In genomic region chr2:234955091-234955511, GRCh38 we compare ENCODE assay signal across 12 cellular contexts. TPM values are rescaled to one million over a fixed set of nuclear protein-coding genes. Genes with fewer than 3 reads are reported as not detected.
DNase-seq lines count a peak whose midpoint lies in the region; ATAC-seq and TF ChIP-seq lines count a peak whose summit lies in the region.
"Had no signal": no experiment of that assay in that cellular context is flagged by ENCODE, and none has a peak within 500 bp of the region (broad histone marks: within the 10 kb centered on the region; RNA-seq: fewer than 3 reads in every experiment).

No MANE protein-coding gene starts in this region.

- WGBS in neuronal stem cell (ENCODE audit: extremely low coverage in 2 of 2, insufficient read length in 2 of 2, insufficient replicate concordance in 1 of 2), 2 donors = no CpG with 5 or more reads among the region's 13 CpGs

- no peak overlapping the region for H3K4ac ChIP-seq in neuronal stem cell (ENCODE audit: low read length)

- in situ Hi-C loops in SK-MEL-5 (cut with HindIII; ENCODE audit: low pct_unique_long_range_greater_than_20kb, low sequenced_read_pairs) = no loop called here

- peaks cover 0 to 26% of the 10 kb centered on the region in 2 donors for H3K36me3 ChIP-seq in neuronal stem cell (replicated peaks in 1 of 2; ENCODE audit: control insufficient read depth in 2 of 2, insufficient read depth in 2 of 2, low read length in 2 of 2)
- H3K36me3 ChIP-seq: neutrophil had no signal

- H3K27me3 ChIP-seq in neuronal stem cell (ENCODE audit: control insufficient read depth in 3 of 3, insufficient read depth in 3 of 3, low read depth in 1 of 3, low read length in 3 of 3) = no peaks in the 10 kb centered on the region

- H3K27ac ChIP-seq in neuronal stem cell (replicated peaks; ENCODE audit: low read length) = peak overlapping the region; percentile 25
- H3K27ac ChIP-seq: neutrophil had no signal

- no peak overlapping the region for H2BK12ac ChIP-seq in neuronal stem cell (ENCODE audit: low read length)

- H3K18ac ChIP-seq in neuronal stem cell (ENCODE audit: low read length) = peak overlapping the region; percentile 36

- H4K8ac ChIP-seq in neuronal stem cell (ENCODE audit: low read depth, low read length) = no peak overlapping the region

- TF ChIP-seq CTCF in AG10803 (conservative IDR thresholded peaks at IDR 0.05; ENCODE audit: low read length) = no peak

- no peak overlapping the region for H2BK5ac ChIP-seq in neuronal stem cell (ENCODE audit: low read length)

- peak overlapping the region; percentile 22 for H3K4me2 ChIP-seq in neuronal stem cell (ENCODE audit: insufficient read depth, low read length, poor library complexity, severe bottlenecking)

- H3K9ac ChIP-seq in neuronal stem cell (ENCODE audit: low read depth, low read length, poor library complexity) = no peak overlapping the region

- H3K4me3 ChIP-seq in AG10803 (ENCODE audit: low read length) = peak overlapping the region; percentile 76
- H3K4me3 ChIP-seq in neuronal stem cell (ENCODE audit: low read length in 2 of 2) = no peak overlapping the region

- H3K4me1 ChIP-seq in neuronal stem cell (ENCODE audit: control insufficient read depth in 2 of 2, insufficient read depth in 1 of 2, low read depth in 1 of 2, low read length in 2 of 2) = peaks cover 27 to 41% of the 10 kb centered on the region in 2 donors

- H2AFZ ChIP-seq in neuronal stem cell (ENCODE audit: low read length) = no peak overlapping the region

- no peak overlapping the region for H3K23ac ChIP-seq in neuronal stem cell (ENCODE audit: low read depth, low read length, poor library complexity)

- no peak overlapping the region for H2BK120ac ChIP-seq in neuronal stem cell (ENCODE audit: low read depth, low read length)

- peaks cover 0 to 20% of the 10 kb centered on the region in 2 donors for H3K9me3 ChIP-seq in neuronal stem cell (replicated peaks in 1 of 2; ENCODE audit: control insufficient read depth in 2 of 2, insufficient read depth in 1 of 2, low read depth in 1 of 2, low read length in 2 of 2)
- H3K9me3 ChIP-seq: neutrophil had no signal

- no peak overlapping the region for H2BK15ac ChIP-seq in neuronal stem cell (ENCODE audit: low read length)

- peaks cover 2% of the 10 kb centered on the region for H3K79me1 ChIP-seq in neuronal stem cell (ENCODE audit: low read depth, low read length)

- no peak overlapping the region for H2AK5ac ChIP-seq in neuronal stem cell (ENCODE audit: low read depth, low read length)

- DNase-seq in AG10803 (ENCODE audit: low read depth) (no peak), SK-MEL-5 (ENCODE audit: low read depth, low spot score) (peak; percentile 93), globus pallidus (ENCODE audit: low spot score) (peak; percentile 60), neuronal stem cell (ENCODE audit: low spot score) (no peak), T1000 (lab: John Stamatoyannopoulos, UW) (no peak), NCI-H1092 (lab: John Stamatoyannopoulos, UW) (no peak), SHP77 treated with DMSO at 0.1 percent for 48 hours (lab: John Stamatoyannopoulos, UW) (no peak)
- DNase-seq: activated CD4-positive, alpha-beta T cell treated with anti-CD3 and anti-CD28 coated beads, Interleukin-2, amount 50 U/mL, for 48 hours; foreskin melanocyte; NCI-H2107 had no signal

- H4K91ac ChIP-seq in neuronal stem cell (ENCODE audit: low read depth, low read length, poor library complexity) = no peak overlapping the region

- no peak overlapping the region for H3K14ac ChIP-seq in neuronal stem cell (ENCODE audit: low read length)

- no peak for ATAC-seq in HG02571 (IDR thresholded peaks at IDR 0.05; ENCODE audit: unreplicated experiment)

RNA-seq across cellular contexts. Expression of gene SH3BP4, which starts 3.3 kb away (rescaled TPM):
- total RNA-seq in SK-MEL-5 (2014; rRNA removed; shearing (Covaris generic)) = 115 and 116 TPM in 2 replicates
- 114 and 158 TPM in 2 replicates for polyA plus RNA-seq in SK-MEL-5 (2015; cell fraction: cytosol; rRNA removed)
- polyA plus RNA-seq in SK-MEL-5 (2015; cell fraction: nucleus; rRNA removed) = 49.8 and 61.6 TPM in 2 replicates
- polyA plus RNA-seq in neuronal stem cell (2013, experiment 1 of 2) = 29.1 TPM
- 29.4 TPM for polyA plus RNA-seq in neuronal stem cell (2013, experiment 2 of 2)

Comparison
In these comparisons a context has a peak if more than half of its experiments do, and no peak if none do; other contexts are left out.
1. DNase-seq: peak in SK-MEL-5 (single experiment) and globus pallidus (single experiment); none in AG10803 (single experiment), neuronal stem cell (single experiment), T1000 (single experiment), NCI-H1092 (single experiment) and SHP77 treated with DMSO at 0.1 percent for 48 hours (single experiment).